In genomic region chr1:205775717-205776056, GRCh38 we compare ENCODE assay signal across 9 cellular contexts. TPM values are rescaled to one million over a fixed set of nuclear protein-coding genes. Genes with fewer than 3 reads are reported as not detected.
A peak's percentile ranks its signal among the peaks of the same experiment; 100 is the strongest.
DNase-seq lines count a peak whose midpoint lies in the region; ATAC-seq and TF ChIP-seq lines count a peak whose summit lies in the region.
"Had no signal": no experiment of that assay in that cellular context is flagged by ENCODE, and none has a peak within 500 bp of the region (broad histone marks: within the 10 kb centered on the region; RNA-seq: fewer than 3 reads in every experiment).

No MANE protein-coding gene starts in this region.

- H3K9me3 ChIP-seq in BLaER1: peaks cover 7% of the 10 kb centered on the region; the same call in 1 of the 2 replicates
- no peaks in the 10 kb centered on the region for H3K9me3 ChIP-seq in mucosa of descending colon

- H3K27ac Mint-ChIP-seq in effector memory CD8-positive, alpha-beta T cell: peak overlapping the region; percentile 97 to 100
- peak overlapping the region; percentile 98 for H3K27ac Mint-ChIP-seq in natural killer cell

- peak overlapping the region; percentile 81; the same call in 1 of the 2 replicates for H3K4me3 ChIP-seq in BLaER1
- H3K4me3 ChIP-seq in NB4 (ENCODE audit: low read depth, low read length): peak overlapping the region; percentile 65
- no peak overlapping the region for H3K4me3 ChIP-seq in mucosa of descending colon

- no peak overlapping the region for H3K9ac ChIP-seq in BLaER1

- TF ChIP-seq POLR2A in NB4 (IDR thresholded peaks at IDR 0.05; ENCODE audit: extremely low read depth, insufficient read length): no peak

- peak overlapping the region; percentile 89 to 97 for H3K4me3 Mint-ChIP-seq in effector memory CD8-positive, alpha-beta T cell
- H3K4me3 Mint-ChIP-seq in natural killer cell: peak overlapping the region; percentile 96

- peak overlapping the region; percentile 98 for H3K4me2 ChIP-seq in BLaER1

- intact Hi-C loops in natural killer cell (cut with micrococcal nuclease): loop anchor here (1.0 kb wide), 2 partner anchors 25 to 38 kb away; partner anchors contain the start of genes NUCKS1 and SLC41A1
- intact Hi-C loops in mucosa of descending colon (cut with DNase I, micrococcal nuclease): no loop called here

- H3K27ac ChIP-seq in BLaER1: no peak overlapping the region
- H3K27ac ChIP-seq: cardiac muscle cell had no signal

- no peaks in the 10 kb centered on the region for H3K9me3 Mint-ChIP-seq in effector memory CD8-positive, alpha-beta T cell
- H3K9me3 Mint-ChIP-seq in natural killer cell: no peaks in the 10 kb centered on the region

- H3K4me1 ChIP-seq in BLaER1 (peaks cover 29% of the 10 kb centered on the region), mucosa of descending colon (ENCODE audit: low read depth) (no peaks in the 10 kb centered on the region)

- H3K27me3 Mint-ChIP-seq in effector memory CD8-positive, alpha-beta T cell: no peaks in the 10 kb centered on the region
- no peaks in the 10 kb centered on the region for H3K27me3 Mint-ChIP-seq in natural killer cell (ENCODE audit: low read depth in 2 of 2)

- no peaks in the 10 kb centered on the region for H3K36me3 ChIP-seq in BLaER1
- H3K36me3 ChIP-seq in mucosa of descending colon (ENCODE audit: low read depth): no peaks in the 10 kb centered on the region
- H3K36me3 ChIP-seq: cardiac muscle cell had no signal

- no peak for ATAC-seq in effector memory CD8-positive, alpha-beta T cell (replicated peaks)
- ATAC-seq in natural killer cell (no peak), HG02870 (IDR thresholded peaks at IDR 0.05; ENCODE audit: unreplicated experiment) (no peak), mucosa of descending colon (no peak)

- peak; percentile 15 for DNase-seq in NB4 (ENCODE audit: low read depth)
- DNase-seq in effector memory CD8-positive, alpha-beta T cell: no peak
- DNase-seq in natural killer cell: no peak
- DNase-seq in mucosa of descending colon: no peak
- no peak for DNase-seq in NOMO-1 (lab: John Stamatoyannopoulos, UW; ENCODE audit: unreplicated experiment in 2 of 2)
- no peak for DNase-seq in stimulated activated CD4-positive, alpha-beta T cell treated with anti-CD3 and anti-CD28 coated beads, Interleukin-4, amount 100 ng/mL, for 24 hours

- peaks cover 50 to 59% of the 10 kb centered on the region in 2 donors for H3K4me1 Mint-ChIP-seq in effector memory CD8-positive, alpha-beta T cell (ENCODE audit: low read depth in 2 of 2)
- H3K4me1 Mint-ChIP-seq in natural killer cell: peaks cover 58 to 62% of the 10 kb centered on the region in 2 donors

- peaks cover 46% of the 10 kb centered on the region for H3K36me3 Mint-ChIP-seq in effector memory CD8-positive, alpha-beta T cell (ENCODE audit: insufficient read depth)
- H3K36me3 Mint-ChIP-seq in natural killer cell: no peaks in the 10 kb centered on the region

- TF ChIP-seq CTCF in NB4 (IDR thresholded peaks at IDR 0.05; ENCODE audit: low read depth, low read length) (no peak), natural killer cell (IDR thresholded peaks at IDR 0.05) (no peak), mucosa of descending colon (IDR thresholded peaks at IDR 0.05) (no peak)

- peaks cover 32% of the 10 kb centered on the region for H3K27me3 ChIP-seq in BLaER1

- no peaks in the 10 kb centered on the region for H4K20me1 ChIP-seq in BLaER1

RNA-seq across cellular contexts. Expression of gene RAB29, which starts 0.4 kb away (rescaled TPM):
- total RNA-seq in natural killer cell (100 to 1,000 TPM in 1 of 3 donors, 10 to 100 TPM in 2; 69.0 to 120 (median 95.1) TPM), mucosa of descending colon (10 to 100 TPM in 1 of 3 donors, 1 to 10 TPM in 2; 4.7 to 27.5 (median 7.8) TPM)

RNA-seq across cellular contexts. Expression of gene NUCKS1, which starts 25.7 kb away (rescaled TPM):
- total RNA-seq in natural killer cell: 100 to 1,000 TPM in 2 of 3 donors, 10 to 100 TPM in 1; 89.2 to 113 (median 103) TPM
- total RNA-seq in mucosa of descending colon: 100 to 1,000 TPM in 2 of 3 donors, 10 to 100 TPM in 1; 52.7 to 140 (median 103) TPM

RNA-seq across cellular contexts. Expression of gene SLC41A1, which starts 37.3 kb away (rescaled TPM):
- total RNA-seq in natural killer cell (10 to 100 TPM; 35.3 to 47.1 (median 39.5) TPM), mucosa of descending colon (10 to 100 TPM in 1 of 3 donors, 1 to 10 TPM in 2; 2.1 to 25.0 (median 4.9) TPM)
